16 cellular contexts compared by ENCODE assay signal in genomic region chr16:87847785-87848675, GRCh38. TPM values are rescaled to one million over a fixed set of nuclear protein-coding genes. Genes with fewer than 3 reads are reported as not detected.
DNase-seq lines count a peak whose midpoint lies in the region; ATAC-seq and TF ChIP-seq lines count a peak whose summit lies in the region.
"Had no signal": no experiment of that assay in that cellular context is flagged by ENCODE, and none has a peak within 500 bp of the region (broad histone marks: within the 10 kb centered on the region; RNA-seq: fewer than 3 reads in every experiment).

No MANE protein-coding gene starts in this region.

- peaks cover 22% of the 10 kb centered on the region for H3K4me1 Mint-ChIP-seq in activated naive CD4-positive, alpha-beta T cell treated with anti-CD3 and anti-CD28 coated beads, Interleukin-2, amount 50 U/mL, for 24 hours
- H3K4me1 Mint-ChIP-seq in brain: peaks cover 82% of the 10 kb centered on the region

- H3K18ac ChIP-seq in mesendoderm (ENCODE audit: low read length): no peak overlapping the region

- no peak overlapping the region for H2BK15ac ChIP-seq in mesendoderm (replicated peaks; ENCODE audit: low read depth)

- WGBS in mesendoderm (ENCODE audit: extremely low coverage, insufficient coverage, low lambda C conversion rate): no CpG with 5 or more reads among the region's 28 CpGs
- WGBS in stomach, 5 donors: 37 to 56% (median 44%) methylated on average over 27 to 28 of the region's 28 CpGs

- peaks cover 24% of the 10 kb centered on the region for H3K79me1 ChIP-seq in mesendoderm (ENCODE audit: low read length)

- H3K27ac Mint-ChIP-seq in activated naive CD4-positive, alpha-beta T cell treated with anti-CD3 and anti-CD28 coated beads, Interleukin-2, amount 50 U/mL, for 24 hours: peak overlapping the region; percentile 30
- peak overlapping the region; percentile 75 to 93 (median 85) for H3K27ac Mint-ChIP-seq in brain

- no peak overlapping the region for H3K4ac ChIP-seq in mesendoderm (ENCODE audit: low read depth, low read length)

- H3K9me3 ChIP-seq in stomach: no peaks in the 10 kb centered on the region

- H3K9me3 Mint-ChIP-seq in activated naive CD4-positive, alpha-beta T cell treated with anti-CD3 and anti-CD28 coated beads, Interleukin-2, amount 50 U/mL, for 24 hours: no peaks in the 10 kb centered on the region
- no peaks in the 10 kb centered on the region for H3K9me3 Mint-ChIP-seq in brain
- H3K9me3 Mint-ChIP-seq: activated T-cell treated with anti-CD3 and anti-CD28 coated beads, Interleukin-2, amount 50 U/mL, for 4 hours had no signal

- no peak overlapping the region for H3K4me3 Mint-ChIP-seq in activated naive CD4-positive, alpha-beta T cell treated with anti-CD3 and anti-CD28 coated beads, Interleukin-2, amount 50 U/mL, for 24 hours
- H3K4me3 Mint-ChIP-seq in brain: peak overlapping the region in 2 of 5 experiments; percentile 10 to 17
- H3K4me3 Mint-ChIP-seq: activated T-cell treated with anti-CD3 and anti-CD28 coated beads, Interleukin-2, amount 50 U/mL, for 4 hours had no signal

- H2AK5ac ChIP-seq in mesendoderm (ENCODE audit: low read length): no peak overlapping the region

- intact Hi-C loops in stomach (cut with DNase I; ENCODE audit: low total_unique reads): no loop called here

- H3K9ac ChIP-seq in mesendoderm (ENCODE audit: low read length): no peak overlapping the region

- no peak for ATAC-seq in HG02884 (IDR thresholded peaks at IDR 0.05; ENCODE audit: unreplicated experiment)
- ATAC-seq: activated T-cell treated with anti-CD3 and anti-CD28 coated beads, Interleukin-2, amount 50 U/mL, for 4 hours had no signal

- peaks cover 92% of the 10 kb centered on the region for H3K79me2 ChIP-seq in mesendoderm (ENCODE audit: control insufficient read depth, insufficient read depth, low read length)

- H3K4me3 ChIP-seq in mesendoderm (ENCODE audit: low read length): no peak overlapping the region
- H3K4me3 ChIP-seq in stomach: no peak overlapping the region
- H3K4me3 ChIP-seq: cardiac muscle cell had no signal

- no peak overlapping the region for H3K4me2 ChIP-seq in mesendoderm (ENCODE audit: low read length)

- no peak overlapping the region for H2BK120ac ChIP-seq in mesendoderm (ENCODE audit: low read depth, low read length)

- H3K27ac ChIP-seq in mesendoderm (ENCODE audit: low read depth, low read length) (no peak overlapping the region), stomach (peak overlapping the region; percentile 64 to 91 (median 87))
- H3K27ac ChIP-seq: cardiac muscle cell, VCaP had no signal

- peaks cover 8% of the 10 kb centered on the region for H3K36me3 Mint-ChIP-seq in activated naive CD4-positive, alpha-beta T cell treated with anti-CD3 and anti-CD28 coated beads, Interleukin-2, amount 50 U/mL, for 24 hours
- H3K36me3 Mint-ChIP-seq in brain: peaks cover 14% of the 10 kb centered on the region

- TF ChIP-seq EP300 in stomach (IDR thresholded peaks at IDR 0.05): no peak

- DNase-seq in activated naive CD4-positive, alpha-beta T cell treated with anti-CD3 and anti-CD28 coated beads, Interleukin-2, amount 50 U/mL, for 16 hours: no peak
- DNase-seq in mesendoderm (no peak), stomach (peak; percentile 81), NCI-H226 (no peak), NOMO-1 (lab: John Stamatoyannopoulos, UW; ENCODE audit: unreplicated experiment in 2 of 2) (no peak)
- DNase-seq: activated T-cell treated with anti-CD3 and anti-CD28 coated beads, Interleukin-2, amount 50 U/mL, for 4 hours; DMS79; HCEC 1CT; NCI-H1417; NCI-H510A treated with DMSO at 0.1 percent for 48 hours; stimulated activated CD4-positive, alpha-beta T cell treated with anti-CD3 and anti-CD28 coated beads, Interleukin-12 subunit alpha, Interleukin-12 subunit beta, amount 100 ng/mL, for 4 hours had no signal

- H2BK5ac ChIP-seq in mesendoderm (ENCODE audit: low read length): no peak overlapping the region

- no peaks in the 10 kb centered on the region for H3K27me3 ChIP-seq in mesendoderm (ENCODE audit: insufficient read depth, low read length, poor library complexity)
- no peaks in the 10 kb centered on the region for H3K27me3 ChIP-seq in stomach
- H3K27me3 ChIP-seq: cardiac muscle cell had no signal

- H3K4me1 ChIP-seq in mesendoderm (ENCODE audit: control insufficient read depth, low read depth, low read length) (peaks cover 8% of the 10 kb centered on the region), stomach (peaks cover 61 to 96% (median 77%) of the 10 kb centered on the region in 4 donors)

- no peak overlapping the region for H3K23ac ChIP-seq in mesendoderm (ENCODE audit: low read length)

- no peaks in the 10 kb centered on the region for H3K27me3 Mint-ChIP-seq in activated naive CD4-positive, alpha-beta T cell treated with anti-CD3 and anti-CD28 coated beads, Interleukin-2, amount 50 U/mL, for 24 hours
- H3K27me3 Mint-ChIP-seq in brain: no peaks in the 10 kb centered on the region

- no peak for TF ChIP-seq POLR2A in stomach (IDR thresholded peaks at IDR 0.05)

- no peak overlapping the region for H4K5ac ChIP-seq in mesendoderm (ENCODE audit: low read length)

- H3K56ac ChIP-seq in mesendoderm (ENCODE audit: low read length): peak overlapping the region; percentile 46

- TF ChIP-seq CTCF in brain (conservative IDR thresholded peaks at IDR 0.05) (no peak), stomach (IDR thresholded peaks at IDR 0.05) (no peak)

- H3K36me3 ChIP-seq in mesendoderm (ENCODE audit: control insufficient read depth, insufficient read depth, low read length): peaks cover 19% of the 10 kb centered on the region
- peaks cover 11 to 44% (median 12%) of the 10 kb centered on the region in 4 donors for H3K36me3 ChIP-seq in stomach
- H3K36me3 ChIP-seq: cardiac muscle cell had no signal

- no peak overlapping the region for H4K8ac ChIP-seq in mesendoderm (ENCODE audit: low read depth, low read length)

RNA-seq across cellular contexts. Expression of gene SLC7A5, which starts 21.3 kb away (rescaled TPM):
- polyA plus RNA-seq in brain (ENCODE audit: insufficient read depth, low read depth, low replicate concordance) (101 TPM), stomach (10 to 100 TPM in 1 of 3 donors, 1 to 10 TPM in 2; 3.5 to 74.8 (median 9.0) TPM)
- polyA plus RNA-seq in mesendoderm (2013, experiment 1 of 2): 742 TPM
- 732 TPM for polyA plus RNA-seq in mesendoderm (2013, experiment 2 of 2)
- total RNA-seq in stomach: 10 to 100 TPM in 3 of 5 donors, 1 to 10 TPM in 2; 1.4 to 24.1 (median 11.0) TPM
